ENCODE assay signal across 1 cellular context in genomic region chr2:170973492-170974303, GRCh38.
A peak's percentile ranks its signal among the peaks of the same experiment; 100 is the strongest.
TF ChIP-seq lines count a peak whose summit lies in the region.

No MANE protein-coding gene starts in this region.

TF ChIP-seq in HepG2, 621 proteins besides CTCF, POLR2A, EP300 and RAD21 (continued from another document and continues in another):
- TF ChIP-seq ZNF691 (CRISPR knock-in tag; IDR thresholded peaks at IDR 0.05; ENCODE audit: borderline replicate concordance, low read depth) (0 out of 2 replicates have a peak, but pooled peaks have one; percentile 17), ZNF761 (CRISPR knock-in tag; conservative IDR thresholded peaks at IDR 0.05) (no peak; the same call in 1 of the 2 replicates), WIZ (CRISPR knock-in tag; IDR thresholded peaks at IDR 0.05) (peak; percentile 46; the same call in 1 of the 2 replicates), ZBTB8A (CRISPR knock-in tag; IDR thresholded peaks at IDR 0.05; ENCODE audit: borderline replicate concordance, low read depth) (peak; percentile 82; the same call in 1 of the 2 replicates), U2AF1 (optimal IDR thresholded peaks at IDR 0.05; ENCODE audit: low read depth, low read length) (peak; percentile 55), PLSCR1 (CRISPR knock-in tag; IDR thresholded peaks at IDR 0.05; ENCODE audit: borderline replicate concordance) (no peak), CENPX (CRISPR knock-in tag; IDR thresholded peaks at IDR 0.05) (no peak), BHLHE40 (IDR thresholded peaks at IDR 0.05; ENCODE audit: low read length) (no peak; the same call in 1 of the 2 replicates), ZNF282 (IDR thresholded peaks at IDR 0.05; ENCODE audit: partially characterized antibody) (no peak), KMT2B (CRISPR knock-in tag; IDR thresholded peaks at IDR 0.05) (peak; percentile 59; the same call in 1 of the 2 replicates), HNRNPLL (IDR thresholded peaks at IDR 0.05; ENCODE audit: low read depth, low read length, poor library complexity, severe bottlenecking) (peak; percentile 64), EZH2 (conservative IDR thresholded peaks at IDR 0.05; ENCODE audit: low read depth, low read length) (no peak), RBM22 (optimal IDR thresholded peaks at IDR 0.05; ENCODE audit: low read length) (no peak), TARDBP (CRISPR knock-in tag; IDR thresholded peaks at IDR 0.05) (peak; percentile 17; the same call in 1 of the 2 replicates), FOXO4 (CRISPR knock-in tag; conservative IDR thresholded peaks at IDR 0.05) (no peak), ISX (CRISPR knock-in tag; conservative IDR thresholded peaks at IDR 0.05) (0 out of 2 replicates have a peak, but pooled peaks have one; percentile 72), ASH2L (IDR thresholded peaks at IDR 0.05; ENCODE audit: insufficient read length, low read depth, low read length) (peak; percentile 91), REPIN1 (CRISPR knock-in tag; IDR thresholded peaks at IDR 0.05; ENCODE audit: borderline replicate concordance, low read depth) (peak; percentile 64; the same call in 1 of the 2 replicates), SALL2 (CRISPR knock-in tag; IDR thresholded peaks at IDR 0.05) (peak; percentile 97), SRSF1 (optimal IDR thresholded peaks at IDR 0.05; ENCODE audit: low read depth, low read length) (peak; percentile 83), ELF1 (CRISPR knock-in tag; IDR thresholded peaks at IDR 0.05) (no peak; the same call in 1 of the 2 replicates), HOXD1 (CRISPR knock-in tag; IDR thresholded peaks at IDR 0.05) (peak; percentile 90), ZNF510 (CRISPR knock-in tag; IDR thresholded peaks at IDR 0.05; ENCODE audit: low read depth) (no peak; the same call in 1 of the 2 replicates), ZMYM3 (CRISPR knock-in tag; IDR thresholded peaks at IDR 0.05) (no peak; the same call in 1 of the 2 replicates), ZNF253 (CRISPR knock-in tag; IDR thresholded peaks at IDR 0.05; ENCODE audit: borderline replicate concordance) (0 out of 2 replicates have a peak, but pooled peaks have one; percentile 71), NFKBIZ (CRISPR knock-in tag; IDR thresholded peaks at IDR 0.05) (0 out of 2 replicates have a peak, but pooled peaks have one; percentile 45), ZNF552 (CRISPR knock-in tag; IDR thresholded peaks at IDR 0.05; ENCODE audit: borderline replicate concordance) (peak; percentile 89; the same call in 1 of the 2 replicates), ZNF83 (CRISPR knock-in tag; IDR thresholded peaks at IDR 0.05; ENCODE audit: borderline replicate concordance) (peak; percentile 75; the same call in 1 of the 2 replicates), YEATS2 (CRISPR knock-in tag; IDR thresholded peaks at IDR 0.05; ENCODE audit: borderline replicate concordance) (peak; percentile 53; the same call in 1 of the 2 replicates), ZBED4 (CRISPR knock-in tag; IDR thresholded peaks at IDR 0.05; ENCODE audit: borderline replicate concordance) (peak; percentile 77), SRSF9 (IDR thresholded peaks at IDR 0.05; ENCODE audit: borderline replicate concordance, insufficient read depth, low read depth, low read length, poor library complexity, severe bottlenecking) (no peak), ZNF850 (CRISPR knock-in tag; conservative IDR thresholded peaks at IDR 0.05) (no peak), ZNF318 (CRISPR knock-in tag; IDR thresholded peaks at IDR 0.05) (peak; percentile 69; the same call in 1 of the 2 replicates), NFIB (CRISPR knock-in tag; IDR thresholded peaks at IDR 0.05; ENCODE audit: borderline replicate concordance) (0 out of 2 replicates have a peak, but pooled peaks have one; percentile 76), ZNF543 (CRISPR knock-in tag; IDR thresholded peaks at IDR 0.05) (no peak; the same call in 1 of the 2 replicates), DR1 (CRISPR knock-in tag; IDR thresholded peaks at IDR 0.05) (peak; percentile 72), YEATS4 (CRISPR knock-in tag; IDR thresholded peaks at IDR 0.05; ENCODE audit: borderline replicate concordance) (peak; percentile 90; the same call in 1 of the 2 replicates), ZNF335 (CRISPR knock-in tag; IDR thresholded peaks at IDR 0.05) (peak; percentile 63; the same call in 1 of the 2 replicates), MBNL3 (CRISPR knock-in tag; conservative IDR thresholded peaks at IDR 0.05) (no peak), ZFP41 (CRISPR knock-in tag; IDR thresholded peaks at IDR 0.05; ENCODE audit: borderline replicate concordance) (peak; percentile 50; the same call in 1 of the 2 replicates)
- TF ChIP-seq, protein P1, sequence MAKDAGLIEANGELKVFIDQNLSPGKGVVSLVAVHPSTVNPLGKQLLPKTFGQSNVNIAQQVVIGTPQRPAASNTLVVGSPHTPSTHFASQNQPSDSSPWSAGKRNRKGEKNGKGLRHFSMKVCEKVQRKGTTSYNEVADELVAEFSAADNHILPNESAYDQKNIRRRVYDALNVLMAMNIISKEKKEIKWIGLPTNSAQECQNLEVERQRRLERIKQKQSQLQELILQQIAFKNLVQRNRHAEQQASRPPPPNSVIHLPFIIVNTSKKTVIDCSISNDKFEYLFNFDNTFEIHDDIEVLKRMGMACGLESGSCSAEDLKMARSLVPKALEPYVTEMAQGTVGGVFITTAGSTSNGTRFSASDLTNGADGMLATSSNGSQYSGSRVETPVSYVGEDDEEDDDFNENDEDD (CRISPR knock-in tag; IDR thresholded peaks at IDR 0.05; ENCODE audit: borderline replicate concordance), result peak; percentile 75
- TF ChIP-seq, protein P2, sequence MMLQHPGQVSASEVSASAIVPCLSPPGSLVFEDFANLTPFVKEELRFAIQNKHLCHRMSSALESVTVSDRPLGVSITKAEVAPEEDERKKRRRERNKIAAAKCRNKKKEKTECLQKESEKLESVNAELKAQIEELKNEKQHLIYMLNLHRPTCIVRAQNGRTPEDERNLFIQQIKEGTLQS (CRISPR knock-in tag; IDR thresholded peaks at IDR 0.05), result 0 out of 2 replicates have a peak, but pooled peaks have one; percentile 50
- TF ChIP-seq, protein P3, sequence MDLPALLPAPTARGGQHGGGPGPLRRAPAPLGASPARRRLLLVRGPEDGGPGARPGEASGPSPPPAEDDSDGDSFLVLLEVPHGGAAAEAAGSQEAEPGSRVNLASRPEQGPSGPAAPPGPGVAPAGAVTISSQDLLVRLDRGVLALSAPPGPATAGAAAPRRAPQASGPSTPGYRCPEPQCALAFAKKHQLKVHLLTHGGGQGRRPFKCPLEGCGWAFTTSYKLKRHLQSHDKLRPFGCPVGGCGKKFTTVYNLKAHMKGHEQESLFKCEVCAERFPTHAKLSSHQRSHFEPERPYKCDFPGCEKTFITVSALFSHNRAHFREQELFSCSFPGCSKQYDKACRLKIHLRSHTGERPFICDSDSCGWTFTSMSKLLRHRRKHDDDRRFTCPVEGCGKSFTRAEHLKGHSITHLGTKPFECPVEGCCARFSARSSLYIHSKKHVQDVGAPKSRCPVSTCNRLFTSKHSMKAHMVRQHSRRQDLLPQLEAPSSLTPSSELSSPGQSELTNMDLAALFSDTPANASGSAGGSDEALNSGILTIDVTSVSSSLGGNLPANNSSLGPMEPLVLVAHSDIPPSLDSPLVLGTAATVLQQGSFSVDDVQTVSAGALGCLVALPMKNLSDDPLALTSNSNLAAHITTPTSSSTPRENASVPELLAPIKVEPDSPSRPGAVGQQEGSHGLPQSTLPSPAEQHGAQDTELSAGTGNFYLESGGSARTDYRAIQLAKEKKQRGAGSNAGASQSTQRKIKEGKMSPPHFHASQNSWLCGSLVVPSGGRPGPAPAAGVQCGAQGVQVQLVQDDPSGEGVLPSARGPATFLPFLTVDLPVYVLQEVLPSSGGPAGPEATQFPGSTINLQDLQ (CRISPR knock-in tag; IDR thresholded peaks at IDR 0.05), result peak; percentile 100
